15 cellular contexts compared by ENCODE assay signal in genomic region chr6:48564036-48564820, GRCh38.
"Had no signal": no experiment of that assay in that cellular context is flagged by ENCODE, and none has a peak within 500 bp of the region (broad histone marks: within the 10 kb centered on the region; RNA-seq: fewer than 3 reads in every experiment).

No MANE protein-coding gene starts in this region.

- H3K27ac ChIP-seq: colonic mucosa, transverse colon, WERI-Rb-1 had no signal

- H3K4me3 Mint-ChIP-seq: activated CD4-positive, alpha-beta memory T cell treated with anti-CD3 and anti-CD28 coated beads for 36 hours; activated CD4-positive, alpha-beta T cell treated with anti-CD3 and anti-CD28 coated beads for 36 hours; activated CD8-positive, alpha-beta memory T cell treated with anti-CD3 and anti-CD28 coated beads, Interleukin-2, amount 10 ng/mL, durations not matched to agents 7 days and 5 days; activated T-cell treated with anti-CD3 and anti-CD28 coated beads, Interleukin-2, amount 50 U/mL, for 24 hours; naive thymus-derived CD8-positive, alpha-beta T cell; T-helper 17 cell had no signal

- H3K36me3 ChIP-seq: colonic mucosa, transverse colon, WERI-Rb-1 had no signal

- H3K27me3 ChIP-seq: colonic mucosa, transverse colon had no signal

- H3K27ac Mint-ChIP-seq: activated CD4-positive, alpha-beta memory T cell treated with anti-CD3 and anti-CD28 coated beads for 36 hours; activated CD4-positive, alpha-beta T cell treated with anti-CD3 and anti-CD28 coated beads for 36 hours; activated CD8-positive, alpha-beta memory T cell treated with anti-CD3 and anti-CD28 coated beads, Interleukin-2, amount 10 ng/mL, durations not matched to agents 7 days and 5 days; activated naive CD4-positive, alpha-beta T cell treated with anti-CD3 and anti-CD28 coated beads, Interleukin-2, amount 50 U/mL, for 72 hours; activated T-cell treated with anti-CD3 and anti-CD28 coated beads, Interleukin-2, amount 50 U/mL, for 24 hours; naive thymus-derived CD8-positive, alpha-beta T cell; T-helper 17 cell had no signal

- DNase-seq: activated CD4-positive, alpha-beta memory T cell treated with anti-CD3 and anti-CD28 coated beads for 36 hours; activated CD4-positive, alpha-beta T cell treated with anti-CD3 and anti-CD28 coated beads for 36 hours; activated CD8-positive, alpha-beta memory T cell treated with anti-CD3 and anti-CD28 coated beads, Interleukin-2, amount 10 ng/mL, durations not matched to agents 7 days and 5 days; activated gamma-delta T cell; activated T-cell treated with anti-CD3 and anti-CD28 coated beads, Interleukin-2, amount 50 U/mL, for 24 hours; caudate nucleus; colonic mucosa; foreskin fibroblast; glutamatergic neuron; naive thymus-derived CD8-positive, alpha-beta T cell; stimulated activated naive CD8-positive, alpha-beta T cell treated with anti-CD3 and anti-CD28 coated beads, Interleukin-15, Interleukin-2, amounts not matched to agents 100 U/mL and 50 U/mL, for 24 hours; T-helper 17 cell; transverse colon; WERI-Rb-1 had no signal

- H3K4me1 ChIP-seq: colonic mucosa, transverse colon had no signal

- H3K27me3 Mint-ChIP-seq: activated CD4-positive, alpha-beta memory T cell treated with anti-CD3 and anti-CD28 coated beads for 36 hours; activated CD4-positive, alpha-beta T cell treated with anti-CD3 and anti-CD28 coated beads for 36 hours; activated CD8-positive, alpha-beta memory T cell treated with anti-CD3 and anti-CD28 coated beads, Interleukin-2, amount 10 ng/mL, durations not matched to agents 7 days and 5 days; activated T-cell treated with anti-CD3 and anti-CD28 coated beads, Interleukin-2, amount 50 U/mL, for 24 hours; naive thymus-derived CD8-positive, alpha-beta T cell; T-helper 17 cell had no signal

- H3K9me3 Mint-ChIP-seq: activated T-cell treated with anti-CD3 and anti-CD28 coated beads, Interleukin-2, amount 50 U/mL, for 24 hours had no signal

- H3K4me1 Mint-ChIP-seq: activated CD4-positive, alpha-beta T cell treated with anti-CD3 and anti-CD28 coated beads for 36 hours; activated CD8-positive, alpha-beta memory T cell treated with anti-CD3 and anti-CD28 coated beads, Interleukin-2, amount 10 ng/mL, durations not matched to agents 7 days and 5 days; naive thymus-derived CD8-positive, alpha-beta T cell; T-helper 17 cell had no signal

- H3K36me3 Mint-ChIP-seq: activated CD4-positive, alpha-beta memory T cell treated with anti-CD3 and anti-CD28 coated beads for 36 hours; activated CD8-positive, alpha-beta memory T cell treated with anti-CD3 and anti-CD28 coated beads, Interleukin-2, amount 10 ng/mL, durations not matched to agents 7 days and 5 days; activated naive CD4-positive, alpha-beta T cell treated with anti-CD3 and anti-CD28 coated beads, Interleukin-2, amount 50 U/mL, for 72 hours; naive thymus-derived CD8-positive, alpha-beta T cell had no signal

- H3K4me3 ChIP-seq: colonic mucosa, transverse colon had no signal

- H3K9me3 ChIP-seq: colonic mucosa, transverse colon had no signal
